8 cellular contexts compared by ENCODE assay signal in the genomic region with DNA sequence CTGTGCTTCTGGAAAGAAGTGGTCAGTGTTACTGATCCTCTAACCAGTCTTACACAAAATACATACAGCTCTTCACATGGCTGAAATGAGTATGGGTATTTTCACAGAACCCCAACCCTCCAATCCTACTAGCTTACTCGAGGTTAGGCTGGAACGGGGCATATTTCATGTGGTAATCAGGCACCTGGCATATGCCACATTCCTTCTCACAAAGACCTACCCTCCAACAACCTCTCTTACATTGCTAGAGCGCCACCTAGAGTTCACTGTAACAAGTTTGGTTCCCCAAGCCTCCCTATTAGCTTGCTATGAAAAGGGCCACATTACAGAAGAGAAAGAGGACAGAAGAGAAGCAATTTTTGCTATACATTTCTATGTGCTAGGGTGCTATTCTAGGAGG.
DNase-seq lines count a peak whose midpoint lies in the region; ATAC-seq and TF ChIP-seq lines count a peak whose summit lies in the region.

No MANE protein-coding gene starts in this region.

- H3K36me3 ChIP-seq in iPS DF 6.9 (ENCODE audit: control insufficient read depth, insufficient read depth, low read length) (no peaks in the 10 kb centered on the region), sigmoid colon (no peaks in the 10 kb centered on the region)

- H3K9me3 Mint-ChIP-seq in activated CD4-positive, alpha-beta memory T cell treated with anti-CD3 and anti-CD28 coated beads for 36 hours, result no peaks in the 10 kb centered on the region

- POLR2A ChIA-PET in HEK293T (lab: Yijun Ruan, JAX), result no interaction called here
- POLR2A ChIA-PET in activated CD4-positive, alpha-beta memory T cell treated with anti-CD3 and anti-CD28 coated beads for 36 hours (lab: Charles Lee), result no interaction called here

- H3K4me1 ChIP-seq in iPS DF 6.9 (ENCODE audit: control insufficient read depth, insufficient read depth, low read length), result no peaks in the 10 kb centered on the region; the same call in 1 of the 2 replicates
- H3K4me1 ChIP-seq in sigmoid colon, result no peaks in the 10 kb centered on the region

- H3K9me3 ChIP-seq in iPS DF 6.9 (ENCODE audit: control insufficient read depth, insufficient read depth, low read length), result no peaks in the 10 kb centered on the region
- H3K9me3 ChIP-seq in sigmoid colon, result no peaks in the 10 kb centered on the region

- peak; percentile 61 for DNase-seq in GM12865 (ENCODE audit: low read depth)
- peak; percentile 45 for DNase-seq in HEK293T (ENCODE audit: extremely low spot score)
- peak; percentile 30 for DNase-seq in NCI-H1105 treated with DMSO at 0.1 percent for 48 hours (lab: John Stamatoyannopoulos, UW)
- peak; percentile 56 for DNase-seq in SKM-1 treated with dmso at 0.1 percent for 144 hours (lab: John Stamatoyannopoulos, UW; ENCODE audit: unreplicated experiment)
- peak; percentile 75 for DNase-seq in iPS DF 6.9 (ENCODE audit: low read depth, low spot score)
- no peak for DNase-seq in activated CD4-positive, alpha-beta memory T cell treated with anti-CD3 and anti-CD28 coated beads for 36 hours
- DNase-seq in sigmoid colon, result no peak
- no peak for DNase-seq in omental fat pad (ENCODE audit: low spot score)

- WGBS in iPS DF 6.9 (ENCODE audit: insufficient coverage, insufficient read length), result no CpG with 5 or more reads among the region's 3 CpGs
- WGBS in sigmoid colon, 2 donors, result 3 to 10% methylated on average over 3 of the region's 3 CpGs

- H3K36me3 Mint-ChIP-seq in activated CD4-positive, alpha-beta memory T cell treated with anti-CD3 and anti-CD28 coated beads for 36 hours, result no peaks in the 10 kb centered on the region

- no peak overlapping the region for H3K4me3 ChIP-seq in GM12865 (ENCODE audit: low read depth, low read length)
- no peak overlapping the region for H3K4me3 ChIP-seq in iPS DF 6.9 (ENCODE audit: low read length)
- H3K4me3 ChIP-seq in sigmoid colon, result no peak overlapping the region

- TF ChIP-seq CTCF in GM12865 (IDR thresholded peaks at IDR 0.05; ENCODE audit: insufficient read depth, low read depth, low read length, missing control alignments) (peak; percentile 54), sigmoid colon (IDR thresholded peaks at IDR 0.05) (no peak), omental fat pad (IDR thresholded peaks at IDR 0.05) (no peak)

- no peak overlapping the region for H3K27ac Mint-ChIP-seq in activated CD4-positive, alpha-beta memory T cell treated with anti-CD3 and anti-CD28 coated beads for 36 hours

- CTCF ChIA-PET in HEK293T (lab: Yijun Ruan, JAX), result interaction anchor here (0.5 to 1.9 kb wide), 11 partner anchors 11 to 1034 kb away, joined by 3 to 14 read pairs (median 3); no protein-coding TSS in a partner anchor
- CTCF ChIA-PET in activated CD4-positive, alpha-beta memory T cell treated with anti-CD3 and anti-CD28 coated beads for 36 hours (lab: Charles Lee), result interaction anchor here (0.8 to 1.1 kb wide), 2 partner anchors 11 to 1034 kb away, joined by 3 read pairs; no protein-coding TSS in a partner anchor

- no peak for TF ChIP-seq POLR2A in sigmoid colon (IDR thresholded peaks at IDR 0.05)

- intact Hi-C loops in activated CD4-positive, alpha-beta memory T cell treated with anti-CD3 and anti-CD28 coated beads for 36 hours (cut with micrococcal nuclease), result no loop called here
- intact Hi-C loops in sigmoid colon (cut with DNase I), result no loop called here

- H3K27ac ChIP-seq in iPS DF 6.9 (ENCODE audit: low read length), result no peak overlapping the region
- no peak overlapping the region for H3K27ac ChIP-seq in sigmoid colon

- no peak overlapping the region for H3K4me3 Mint-ChIP-seq in activated CD4-positive, alpha-beta memory T cell treated with anti-CD3 and anti-CD28 coated beads for 36 hours

- H3K27me3 ChIP-seq in iPS DF 6.9 (ENCODE audit: control insufficient read depth, insufficient read depth, low read length) (no peaks in the 10 kb centered on the region), sigmoid colon (no peaks in the 10 kb centered on the region)

- no peak for ATAC-seq in omental fat pad (ENCODE audit: low FRiP score)

- no peak for TF ChIP-seq EP300 in sigmoid colon (IDR thresholded peaks at IDR 0.05)

- H3K27me3 Mint-ChIP-seq in activated CD4-positive, alpha-beta memory T cell treated with anti-CD3 and anti-CD28 coated beads for 36 hours, result no peaks in the 10 kb centered on the region

- no peaks in the 10 kb centered on the region for H3K4me1 Mint-ChIP-seq in activated CD4-positive, alpha-beta memory T cell treated with anti-CD3 and anti-CD28 coated beads for 36 hours (ENCODE audit: low read depth)

TF ChIP-seq in HEK293T, 16 proteins besides CTCF, POLR2A, EP300 and RAD21:
- TF ChIP-seq SUZ12 (IDR thresholded peaks at IDR 0.05) (no peak), ZNF384 (IDR thresholded peaks at IDR 0.05) (no peak), SP1 (IDR thresholded peaks at IDR 0.05) (no peak), TARDBP (IDR thresholded peaks at IDR 0.05) (no peak), ARNT (IDR thresholded peaks at IDR 0.05) (no peak), FOXA1 (IDR thresholded peaks at IDR 0.05) (no peak), FOXK2 (IDR thresholded peaks at IDR 0.05) (no peak), HDGF (IDR thresholded peaks at IDR 0.05; ENCODE audit: borderline replicate concordance) (no peak), NFRKB (IDR thresholded peaks at IDR 0.05) (no peak), L3MBTL2 (conservative IDR thresholded peaks at IDR 0.05) (no peak), CTBP1 (IDR thresholded peaks at IDR 0.05; ENCODE audit: borderline replicate concordance) (no peak), FOXM1 (IDR thresholded peaks at IDR 0.05; ENCODE audit: borderline replicate concordance) (no peak), ELF4 (IDR thresholded peaks at IDR 0.05) (no peak), BHLHE40 (IDR thresholded peaks at IDR 0.05; ENCODE audit: borderline replicate concordance) (no peak)
- TF ChIP-seq, protein P1, sequence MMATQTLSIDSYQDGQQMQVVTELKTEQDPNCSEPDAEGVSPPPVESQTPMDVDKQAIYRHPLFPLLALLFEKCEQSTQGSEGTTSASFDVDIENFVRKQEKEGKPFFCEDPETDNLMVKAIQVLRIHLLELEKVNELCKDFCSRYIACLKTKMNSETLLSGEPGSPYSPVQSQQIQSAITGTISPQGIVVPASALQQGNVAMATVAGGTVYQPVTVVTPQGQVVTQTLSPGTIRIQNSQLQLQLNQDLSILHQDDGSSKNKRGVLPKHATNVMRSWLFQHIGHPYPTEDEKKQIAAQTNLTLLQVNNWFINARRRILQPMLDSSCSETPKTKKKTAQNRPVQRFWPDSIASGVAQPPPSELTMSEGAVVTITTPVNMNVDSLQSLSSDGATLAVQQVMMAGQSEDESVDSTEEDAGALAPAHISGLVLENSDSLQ (IDR thresholded peaks at IDR 0.05), result no peak

Comparison
In these comparisons a context has a peak if more than half of its experiments do, and no peak if none do; other contexts are left out.
1. DNase-seq: peak in GM12865 (single experiment), HEK293T (single experiment), NCI-H1105 treated with DMSO at 0.1 percent for 48 hours (single experiment), SKM-1 treated with dmso at 0.1 percent for 144 hours (single experiment) and iPS DF 6.9 (single experiment); none in activated CD4-positive, alpha-beta memory T cell treated with anti-CD3 and anti-CD28 coated beads for 36 hours (single experiment), sigmoid colon (single experiment) and omental fat pad (single experiment).